Comparison of ENCODE assay signal across 1 cellular context in genomic region chr3:156554842-156555687, GRCh38.
TF ChIP-seq lines count a peak whose summit lies in the region.

Gene SSR3 (minus strand): TSS chr3:156555117. CDS start chr3:156555089, 28 bp downstream.

TF ChIP-seq in HepG2, 621 proteins besides CTCF, POLR2A, EP300 and RAD21 (continued from another document and continues in another):
- TF ChIP-seq ZNF280D (CRISPR knock-in tag; IDR thresholded peaks at IDR 0.05) = peak; percentile 60; the same call in 1 of the 2 replicates
- TF ChIP-seq ZNF343 (CRISPR knock-in tag; IDR thresholded peaks at IDR 0.05) = no peak
- 0 out of 2 replicates have a peak, but pooled peaks have one; percentile 17 for TF ChIP-seq MIER3 (CRISPR knock-in tag; IDR thresholded peaks at IDR 0.05; ENCODE audit: borderline replicate concordance)
- peak; percentile 97 for TF ChIP-seq NFYC (CRISPR knock-in tag; IDR thresholded peaks at IDR 0.05)
- TF ChIP-seq ZFY (CRISPR knock-in tag; IDR thresholded peaks at IDR 0.05) = peak; percentile 92
- TF ChIP-seq MLX (CRISPR knock-in tag; IDR thresholded peaks at IDR 0.05) = no peak
- TF ChIP-seq ZNF841 (CRISPR knock-in tag; IDR thresholded peaks at IDR 0.05; ENCODE audit: borderline replicate concordance) = no peak
- no peak for TF ChIP-seq RNF219 (CRISPR knock-in tag; IDR thresholded peaks at IDR 0.05)
- TF ChIP-seq TARDBP (CRISPR knock-in tag; IDR thresholded peaks at IDR 0.05) = peak; percentile 31; the same call in 1 of the 2 replicates
- TF ChIP-seq ZSCAN25 (CRISPR knock-in tag; IDR thresholded peaks at IDR 0.05) = no peak
- TF ChIP-seq NCOA2 (CRISPR knock-in tag; IDR thresholded peaks at IDR 0.05) = no peak
- TF ChIP-seq ZMYM3 (CRISPR knock-in tag; IDR thresholded peaks at IDR 0.05) = no peak
- no peak for TF ChIP-seq HES4 (CRISPR knock-in tag; IDR thresholded peaks at IDR 0.05; ENCODE audit: borderline replicate concordance)
- peak; percentile 46 for TF ChIP-seq IRF2 (CRISPR knock-in tag; IDR thresholded peaks at IDR 0.05)
- TF ChIP-seq ZGPAT (CRISPR knock-in tag; IDR thresholded peaks at IDR 0.05) = peak; percentile 59; the same call in 1 of the 2 replicates
- peak; percentile 92 for TF ChIP-seq POLR2AphosphoS5 (IDR thresholded peaks at IDR 0.05; ENCODE audit: low read depth, low read length)
- TF ChIP-seq IKZF5 (CRISPR knock-in tag; IDR thresholded peaks at IDR 0.05) = no peak; the same call in 1 of the 2 replicates
- no peak for TF ChIP-seq PREB (CRISPR knock-in tag; IDR thresholded peaks at IDR 0.05)
- no peak for TF ChIP-seq AGO1 (IDR thresholded peaks at IDR 0.05; ENCODE audit: low read depth, low read length, poor library complexity, severe bottlenecking)
- TF ChIP-seq ATF7 (IDR thresholded peaks at IDR 0.05) = no peak
- no peak for TF ChIP-seq ATF7 (CRISPR knock-in tag; IDR thresholded peaks at IDR 0.05)
- TF ChIP-seq IRF9 (CRISPR knock-in tag; IDR thresholded peaks at IDR 0.05; ENCODE audit: borderline replicate concordance) = peak; percentile 89
- TF ChIP-seq ARNT2 (CRISPR knock-in tag; IDR thresholded peaks at IDR 0.05; ENCODE audit: low read depth) = peak; percentile 61; the same call in 1 of the 2 replicates
- no peak for TF ChIP-seq HDAC6 (IDR thresholded peaks at IDR 0.05; ENCODE audit: low read depth, low read length)
- TF ChIP-seq ZNF230 (CRISPR knock-in tag; IDR thresholded peaks at IDR 0.05) = peak; percentile 78; the same call in 1 of the 2 replicates
- no peak for TF ChIP-seq ZNF543 (CRISPR knock-in tag; IDR thresholded peaks at IDR 0.05)
- TF ChIP-seq FOXJ3 (CRISPR knock-in tag; IDR thresholded peaks at IDR 0.05; ENCODE audit: borderline replicate concordance) = no peak
- no peak for TF ChIP-seq ZNF777 (CRISPR knock-in tag; IDR thresholded peaks at IDR 0.05)
- peak; percentile 35; the same call in 1 of the 2 replicates for TF ChIP-seq CBX5 (CRISPR knock-in tag; IDR thresholded peaks at IDR 0.05; ENCODE audit: borderline replicate concordance)
- TF ChIP-seq ZNF24 (IDR thresholded peaks at IDR 0.05) = no peak
- no peak for TF ChIP-seq NFE2L1 (CRISPR knock-in tag; IDR thresholded peaks at IDR 0.05; ENCODE audit: borderline replicate concordance)
- 0 out of 2 replicates have a peak, but pooled peaks have one; percentile 23 for TF ChIP-seq ZIK1 (CRISPR knock-in tag; IDR thresholded peaks at IDR 0.05; ENCODE audit: borderline replicate concordance, low read depth)
- TF ChIP-seq MTA1 (CRISPR knock-in tag; IDR thresholded peaks at IDR 0.05; ENCODE audit: borderline replicate concordance) = no peak
- TF ChIP-seq CENPT (CRISPR knock-in tag; IDR thresholded peaks at IDR 0.05; ENCODE audit: low read depth) = no peak
- no peak; the same call in 1 of the 2 replicates for TF ChIP-seq PPARG (CRISPR knock-in tag; conservative IDR thresholded peaks at IDR 0.05)
- TF ChIP-seq NFE2 (CRISPR knock-in tag; IDR thresholded peaks at IDR 0.05) = no peak
- peak; percentile 92 for TF ChIP-seq ZFX (CRISPR knock-in tag; IDR thresholded peaks at IDR 0.05; ENCODE audit: low read depth)
- TF ChIP-seq ZNF782 (CRISPR knock-in tag; IDR thresholded peaks at IDR 0.05; ENCODE audit: borderline replicate concordance) = no peak; the same call in 1 of the 2 replicates
- TF ChIP-seq STAT5B (CRISPR knock-in tag; IDR thresholded peaks at IDR 0.05) = no peak
- no peak for TF ChIP-seq BRF2 (CRISPR knock-in tag; IDR thresholded peaks at IDR 0.05)
- TF ChIP-seq MEF2D (CRISPR knock-in tag; IDR thresholded peaks at IDR 0.05) = peak; percentile 68; the same call in 1 of the 2 replicates
- peak; percentile 88 for TF ChIP-seq HOMEZ (CRISPR knock-in tag; IDR thresholded peaks at IDR 0.05; ENCODE audit: low read depth)
- TF ChIP-seq ZNF326 (CRISPR knock-in tag; IDR thresholded peaks at IDR 0.05; ENCODE audit: borderline replicate concordance) = no peak
- TF ChIP-seq NFAT5 (CRISPR knock-in tag; IDR thresholded peaks at IDR 0.05) = peak; percentile 66; the same call in 1 of the 2 replicates
